ENCODE assay signal across 8 cellular contexts in the genomic region with DNA sequence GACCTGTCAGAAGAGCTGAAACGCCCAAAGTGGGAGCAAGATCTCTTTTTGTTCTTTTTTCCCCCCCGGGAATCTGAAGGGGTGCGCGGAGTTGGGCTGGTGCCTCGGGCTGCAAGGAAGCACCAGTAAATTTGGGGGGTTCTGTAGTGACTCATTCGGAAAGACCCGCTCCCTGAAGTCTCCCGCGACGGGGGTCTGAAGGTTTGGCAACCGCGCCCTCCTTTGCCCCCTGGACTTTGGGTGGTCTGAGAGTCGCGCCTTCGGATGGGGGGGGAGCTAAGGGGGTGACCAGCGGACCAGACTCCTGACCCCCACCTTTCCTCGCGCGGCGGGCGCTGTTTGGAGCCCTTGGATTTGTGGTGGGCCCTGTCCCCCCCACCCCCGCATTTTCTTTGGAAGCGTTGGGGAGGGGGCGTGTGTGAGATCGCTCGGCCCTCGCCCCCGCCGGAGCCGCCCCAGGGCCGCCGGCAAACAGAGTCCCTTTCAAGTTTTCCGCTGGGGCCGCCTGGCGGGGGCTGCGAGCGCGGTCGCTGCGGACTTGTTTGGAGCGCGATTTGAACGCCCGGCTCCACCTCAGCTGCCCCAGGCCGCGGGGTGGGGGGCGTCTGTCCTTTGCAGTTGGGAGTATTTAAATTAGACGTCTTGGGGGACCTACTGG. TPM values are rescaled to one million over a fixed set of nuclear protein-coding genes. Genes with fewer than 3 reads are reported as not detected.
A peak's percentile ranks its signal among the peaks of the same experiment; 100 is the strongest.
DNase-seq lines count a peak whose midpoint lies in the region; ATAC-seq and TF ChIP-seq lines count a peak whose summit lies in the region.

No MANE protein-coding gene starts in this region.

- H3K27ac ChIP-seq in coronary artery (peak overlapping the region; percentile 81 to 94), mesodermal cell (ENCODE audit: low read depth, low read length, severe bottlenecking) (peak overlapping the region; percentile 67), transverse colon (peak overlapping the region; percentile 91 to 96 (median 93))

- DNase-seq in GM03348 (ENCODE audit: low spot score) = peak; percentile 50
- DNase-seq in NT2/D1 (ENCODE audit: low read depth, low spot score) = no peak
- no peak for DNase-seq in coronary artery (ENCODE audit: low spot score)
- DNase-seq in transverse colon = peak; percentile 55
- DNase-seq in NCI-H774 (lab: John Stamatoyannopoulos, UW) = no peak

- TF ChIP-seq POLR2A in transverse colon (IDR thresholded peaks at IDR 0.05) = no peak

- H3K9me3 ChIP-seq in NT2/D1 (ENCODE audit: insufficient read depth, low read length) (no peaks in the 10 kb centered on the region), mesodermal cell (ENCODE audit: control insufficient read depth, low read length) (no peaks in the 10 kb centered on the region), transverse colon (no peaks in the 10 kb centered on the region)

- ATAC-seq in HG03135 (IDR thresholded peaks at IDR 0.05; ENCODE audit: unreplicated experiment) = no peak
- no peak for ATAC-seq in HG03565 (IDR thresholded peaks at IDR 0.05; ENCODE audit: unreplicated experiment)

- H3K9ac ChIP-seq in NT2/D1 (ENCODE audit: insufficient read length, low read depth) = peak overlapping the region; percentile 85

- 0% methylated on average over 15 to 24 of the region's 48 CpGs for WGBS in mesodermal cell (ENCODE audit: insufficient coverage in 2 of 2), 2 experiments
- 0% methylated on average over 23 of the region's 48 CpGs; no CpG with 5 or more reads in 1 of the 2 donors for WGBS in transverse colon (ENCODE audit: low coverage in 1 of 2), 2 donors

- no peak for TF ChIP-seq CTCF in coronary artery (IDR thresholded peaks at IDR 0.05)
- peak; percentile 35 to 67 (median 40) for TF ChIP-seq CTCF in transverse colon (IDR thresholded peaks at IDR 0.05)

- peaks cover 18% of the 10 kb centered on the region for H3K27me3 ChIP-seq in NT2/D1 (ENCODE audit: insufficient read depth, insufficient read length)
- no peaks in the 10 kb centered on the region for H3K27me3 ChIP-seq in transverse colon

- H3K36me3 ChIP-seq in NT2/D1 (ENCODE audit: insufficient read depth, insufficient read length, low read length) (peaks cover 5% of the 10 kb centered on the region), mesodermal cell (ENCODE audit: control insufficient read depth, insufficient read depth, low read length) (peaks cover 6% of the 10 kb centered on the region), transverse colon (no peaks in the 10 kb centered on the region)

- H3K4me1 ChIP-seq in NT2/D1 (ENCODE audit: insufficient read depth, insufficient read length) = peaks cover 32% of the 10 kb centered on the region
- peaks cover 48% of the 10 kb centered on the region for H3K4me1 ChIP-seq in mesodermal cell (ENCODE audit: control insufficient read depth, insufficient read depth, low read length, poor library complexity, severe bottlenecking)
- peaks cover 31 to 72% (median 69%) of the 10 kb centered on the region in 4 donors for H3K4me1 ChIP-seq in transverse colon

- TF ChIP-seq EP300 in transverse colon (IDR thresholded peaks at IDR 0.05; ENCODE audit: low read depth) = no peak

- intact Hi-C loops in transverse colon (cut with DNase I; ENCODE audit: low total_unique reads) = no loop called here

- peak overlapping the region; percentile 76 for H3K4me3 ChIP-seq in NT2/D1 (ENCODE audit: insufficient read length, low read depth)
- peak overlapping the region; percentile 97 for H3K4me3 ChIP-seq in coronary artery
- peak overlapping the region; percentile 98 for H3K4me3 ChIP-seq in mesodermal cell (ENCODE audit: extremely low read depth, insufficient read depth, low read length, poor library complexity, severe bottlenecking)
- peak overlapping the region; percentile 58 to 93 (median 89) for H3K4me3 ChIP-seq in transverse colon

- in situ Hi-C loops in transverse colon (cut with MboI; ENCODE audit: low pct_ligation_motif_present in 1 of 4, low pct_unique_long_range_greater_than_20kb in 1 of 4, low sequenced_read_pairs in 3 of 4) = no loop called here

RNA-seq across cellular contexts. Expression of a gene that starts 2.0 kb away (rescaled TPM):
- polyA plus RNA-seq in mesodermal cell (2013, experiment 1 of 2) = 118 TPM
- polyA plus RNA-seq in mesodermal cell (2013, experiment 2 of 2) = 93.8 TPM
- 10 to 100 TPM; 26.5 to 50.7 (median 36.2) TPM for total RNA-seq in transverse colon

Comparison
In these comparisons a context has a peak if more than half of its experiments do, and no peak if none do; other contexts are left out.
1. DNase-seq: peak in GM03348 (single experiment) and transverse colon (single experiment); none in NT2/D1 (single experiment), coronary artery (single experiment) and NCI-H774 (single experiment).
2. Peak in every context shown above with its lines, with median percentiles within 50 percentile points of each other: H3K4me3 ChIP-seq and H3K27ac ChIP-seq.